Comparison of ENCODE assay signal across 8 cellular contexts in genomic region chr22:37021710-37022482, GRCh38. TPM values are rescaled to one million over a fixed set of nuclear protein-coding genes. Genes with fewer than 3 reads are reported as not detected.
DNase-seq lines count a peak whose midpoint lies in the region; ATAC-seq and TF ChIP-seq lines count a peak whose summit lies in the region.

No MANE protein-coding gene starts in this region.

- peaks cover 10% of the 10 kb centered on the region for H3K4me1 Mint-ChIP-seq in activated T-helper 2 cell treated with anti-CD3 and anti-CD28 coated beads, Interferon-gamma antibody, Interleukin-2, Interleukin-4, amounts not matched to agents 10 μg/mL and 5 μg/mL and 100 μg/mL, durations not matched to agents 14 hours and 24 hours and 36 hours (ENCODE audit: low read depth)

- in situ Hi-C loops in gastrocnemius medialis (cut with MboI; ENCODE audit: low sequenced_read_pairs in 4 of 4): no loop called here

- TF ChIP-seq POLR2A in gastrocnemius medialis (IDR thresholded peaks at IDR 0.05): no peak

- DNase-seq in GM10266 (ENCODE audit: extremely low spot score) (peak; percentile 88), OCI-M1 (lab: John Stamatoyannopoulos, UW) (peak; percentile 58), glomerular visceral epithelial cell (ENCODE audit: extremely low spot score) (peak; percentile 35), gastrocnemius medialis (no peak), SIG-M5 treated with dmso at 0.1 percent for 504 hours (lab: John Stamatoyannopoulos, UW; ENCODE audit: unreplicated experiment) (no peak)
- DNase-seq in activated T-helper 2 cell treated with anti-CD3 and anti-CD28 coated beads, Interferon-gamma antibody, Interleukin-2, Interleukin-4, amounts not matched to agents 10 μg/mL and 5 μg/mL and 100 μg/mL, durations not matched to agents 14 hours and 24 hours and 36 hours (ENCODE audit: low spot score): peak; percentile 42

- no peaks in the 10 kb centered on the region for H3K9me3 ChIP-seq in gastrocnemius medialis

- ATAC-seq in gastrocnemius medialis (no peak), GM18868 (IDR thresholded peaks at IDR 0.05; ENCODE audit: unreplicated experiment) (no peak), HG02870 (IDR thresholded peaks at IDR 0.05; ENCODE audit: unreplicated experiment) (no peak)

- no peaks in the 10 kb centered on the region for H3K27me3 Mint-ChIP-seq in activated T-helper 2 cell treated with anti-CD3 and anti-CD28 coated beads, Interferon-gamma antibody, Interleukin-2, Interleukin-4, amounts not matched to agents 10 μg/mL and 5 μg/mL and 100 μg/mL, durations not matched to agents 14 hours and 24 hours and 36 hours (ENCODE audit: low read depth)

- no peak overlapping the region for H3K27ac Mint-ChIP-seq in activated T-helper 2 cell treated with anti-CD3 and anti-CD28 coated beads, Interferon-gamma antibody, Interleukin-2, Interleukin-4, amounts not matched to agents 10 μg/mL and 5 μg/mL and 100 μg/mL, durations not matched to agents 14 hours and 24 hours and 36 hours

- peaks cover 10% of the 10 kb centered on the region for H3K36me3 Mint-ChIP-seq in activated T-helper 2 cell treated with anti-CD3 and anti-CD28 coated beads, Interferon-gamma antibody, Interleukin-2, Interleukin-4, amounts not matched to agents 10 μg/mL and 5 μg/mL and 100 μg/mL, durations not matched to agents 14 hours and 24 hours and 36 hours (ENCODE audit: low read depth)

- intact Hi-C loops in activated T-helper 2 cell treated with anti-CD3 and anti-CD28 coated beads, Interferon-gamma antibody, Interleukin-2, Interleukin-4, amounts not matched to agents 10 μg/mL and 5 μg/mL and 100 μg/mL, durations not matched to agents 14 hours and 24 hours and 36 hours (cut with micrococcal nuclease): no loop called here
- intact Hi-C loops in gastrocnemius medialis (cut with DNase I; ENCODE audit: low total_unique reads): no loop called here

- H3K27me3 ChIP-seq in gastrocnemius medialis: no peaks in the 10 kb centered on the region

- H3K9me3 Mint-ChIP-seq in activated T-helper 2 cell treated with anti-CD3 and anti-CD28 coated beads, Interferon-gamma antibody, Interleukin-2, Interleukin-4, amounts not matched to agents 10 μg/mL and 5 μg/mL and 100 μg/mL, durations not matched to agents 14 hours and 24 hours and 36 hours: no peaks in the 10 kb centered on the region

- TF ChIP-seq CTCF in GM10266 (IDR thresholded peaks at IDR 0.05; ENCODE audit: control insufficient read depth, insufficient read depth, low read depth, missing control alignments): peak; percentile 86
- TF ChIP-seq CTCF in gastrocnemius medialis (IDR thresholded peaks at IDR 0.05 in 4 of 5, conservative IDR thresholded peaks at IDR 0.05 in 1 of 5): peak; percentile 48 to 76 (median 65)

- H3K4me1 ChIP-seq in gastrocnemius medialis: peaks cover 18 to 33% of the 10 kb centered on the region in 2 donors

- no peak overlapping the region for H3K27ac ChIP-seq in gastrocnemius medialis

- H3K36me3 ChIP-seq in gastrocnemius medialis: peaks cover 0 to 25% of the 10 kb centered on the region in 2 donors

- no peak overlapping the region for H3K4me3 ChIP-seq in gastrocnemius medialis

- peak overlapping the region; percentile 74 for H3K4me3 Mint-ChIP-seq in activated T-helper 2 cell treated with anti-CD3 and anti-CD28 coated beads, Interferon-gamma antibody, Interleukin-2, Interleukin-4, amounts not matched to agents 10 μg/mL and 5 μg/mL and 100 μg/mL, durations not matched to agents 14 hours and 24 hours and 36 hours (ENCODE audit: low read depth)

RNA-seq across cellular contexts. Expression of gene MPST, which starts 2.4 kb away (rescaled TPM):
- total RNA-seq in activated T-helper 2 cell treated with anti-CD3 and anti-CD28 coated beads, Interferon-gamma antibody, Interleukin-2, Interleukin-4, amounts not matched to agents 10 μg/mL and 5 μg/mL and 100 μg/mL, durations not matched to agents 14 hours and 24 hours and 36 hours: 34.9 and 36.3 TPM in 2 replicates
- total RNA-seq in gastrocnemius medialis: 100 to 1,000 TPM; 131 to 161 (median 146) TPM

RNA-seq across cellular contexts. Expression of gene TST, which starts 2.6 kb away (rescaled TPM):
- total RNA-seq in activated T-helper 2 cell treated with anti-CD3 and anti-CD28 coated beads, Interferon-gamma antibody, Interleukin-2, Interleukin-4, amounts not matched to agents 10 μg/mL and 5 μg/mL and 100 μg/mL, durations not matched to agents 14 hours and 24 hours and 36 hours: 13.3 and 15.2 TPM in 2 replicates
- total RNA-seq in gastrocnemius medialis: 10 to 100 TPM; 42.2 to 66.5 (median 51.9) TPM

RNA-seq across cellular contexts. Expression of gene KCTD17, which starts 29.6 kb away (rescaled TPM):
- 70.4 and 81.9 TPM in 2 replicates for total RNA-seq in activated T-helper 2 cell treated with anti-CD3 and anti-CD28 coated beads, Interferon-gamma antibody, Interleukin-2, Interleukin-4, amounts not matched to agents 10 μg/mL and 5 μg/mL and 100 μg/mL, durations not matched to agents 14 hours and 24 hours and 36 hours
- total RNA-seq in gastrocnemius medialis: 1 to 10 TPM; 1.8 to 3.3 (median 2.6) TPM

Comparison
In these comparisons a context has a peak if more than half of its experiments do, and no peak if none do; other contexts are left out.
1. DNase-seq: peak in GM10266 (single experiment), OCI-M1 (single experiment), activated T-helper 2 cell treated with anti-CD3 and anti-CD28 coated beads, Interferon-gamma antibody, Interleukin-2, Interleukin-4, amounts not matched to agents 10 μg/mL and 5 μg/mL and 100 μg/mL, durations not matched to agents 14 hours and 24 hours and 36 hours (single experiment) and glomerular visceral epithelial cell (single experiment); none in gastrocnemius medialis (0 of 2) and SIG-M5 treated with dmso at 0.1 percent for 504 hours (single experiment).
2. RNA of gene KCTD17, which starts 29.6 kb away (total RNA-seq): 70.4 to 81.9 TPM in activated T-helper 2 cell treated with anti-CD3 and anti-CD28 coated beads, Interferon-gamma antibody, Interleukin-2, Interleukin-4, amounts not matched to agents 10 μg/mL and 5 μg/mL and 100 μg/mL, durations not matched to agents 14 hours and 24 hours and 36 hours; 1.8 to 3.3 TPM in gastrocnemius medialis; every median in the first group is over 10 times any median in the second.